In the genomic region with DNA sequence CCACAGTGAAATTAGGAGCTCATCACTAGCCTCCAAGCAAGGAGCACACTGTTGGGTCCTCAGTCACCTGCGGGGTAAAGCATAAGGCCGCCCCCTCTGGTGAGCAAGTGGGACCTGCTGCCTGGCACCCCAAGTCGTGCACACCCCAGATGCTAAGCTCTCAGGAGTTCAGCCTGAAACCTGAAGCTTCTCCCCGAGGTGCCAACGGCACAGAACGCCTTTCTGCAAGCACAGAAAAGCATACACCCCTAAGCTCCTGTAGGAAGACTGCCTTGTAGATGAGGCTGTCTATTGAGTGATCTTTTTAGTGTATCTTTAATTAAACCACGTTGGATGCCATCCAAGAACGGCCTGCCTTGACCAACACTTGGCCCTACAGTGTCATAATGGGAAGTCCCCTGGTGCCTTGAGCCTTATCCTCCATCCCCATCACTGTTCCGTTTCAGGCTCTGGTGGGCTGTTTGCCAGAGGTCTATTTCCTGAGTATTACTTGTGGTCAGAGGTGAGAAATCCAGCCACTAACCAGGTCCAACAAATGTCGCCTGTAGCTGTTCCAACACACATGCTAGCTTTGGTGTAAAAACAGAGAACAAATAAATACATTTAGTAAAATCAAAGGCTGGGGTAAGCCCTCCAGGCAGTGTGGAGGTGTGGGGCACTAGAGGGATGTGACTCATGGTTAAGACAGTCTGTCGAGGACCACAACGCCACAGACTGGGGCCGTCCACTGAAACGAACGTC, we compare ENCODE assay signal across 2 cellular contexts.
A peak's percentile ranks its signal among the peaks of the same experiment; 100 is the strongest.
TF ChIP-seq lines count a peak whose summit lies in the region.

No MANE protein-coding gene starts in this region.

TF ChIP-seq in liver, 16 proteins besides CTCF, POLR2A, EP300 and RAD21:
- TF ChIP-seq NR2F2 (IDR thresholded peaks at IDR 0.05) (peak; percentile 17), FOXA2 (IDR thresholded peaks at IDR 0.05) (no peak), YY1 (IDR thresholded peaks at IDR 0.05) (no peak), HNF4A (conservative IDR thresholded peaks at IDR 0.05) (no peak), RXRA (IDR thresholded peaks at IDR 0.05) (no peak), FOXA1 (IDR thresholded peaks at IDR 0.05) (no peak)
- TF ChIP-seq, protein P1, sequence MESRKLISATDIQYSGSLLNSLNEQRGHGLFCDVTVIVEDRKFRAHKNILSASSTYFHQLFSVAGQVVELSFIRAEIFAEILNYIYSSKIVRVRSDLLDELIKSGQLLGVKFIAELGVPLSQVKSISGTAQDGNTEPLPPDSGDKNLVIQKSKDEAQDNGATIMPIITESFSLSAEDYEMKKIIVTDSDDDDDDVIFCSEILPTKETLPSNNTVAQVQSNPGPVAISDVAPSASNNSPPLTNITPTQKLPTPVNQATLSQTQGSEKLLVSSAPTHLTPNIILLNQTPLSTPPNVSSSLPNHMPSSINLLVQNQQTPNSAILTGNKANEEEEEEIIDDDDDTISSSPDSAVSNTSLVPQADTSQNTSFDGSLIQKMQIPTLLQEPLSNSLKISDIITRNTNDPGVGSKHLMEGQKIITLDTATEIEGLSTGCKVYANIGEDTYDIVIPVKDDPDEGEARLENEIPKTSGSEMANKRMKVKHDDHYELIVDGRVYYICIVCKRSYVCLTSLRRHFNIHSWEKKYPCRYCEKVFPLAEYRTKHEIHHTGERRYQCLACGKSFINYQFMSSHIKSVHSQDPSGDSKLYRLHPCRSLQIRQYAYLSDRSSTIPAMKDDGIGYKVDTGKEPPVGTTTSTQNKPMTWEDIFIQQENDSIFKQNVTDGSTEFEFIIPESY (IDR thresholded peaks at IDR 0.05) = no peak

TF ChIP-seq in HepG2, 621 proteins besides CTCF, POLR2A, EP300 and RAD21:
- no peak for TF ChIP-seq ZNF260 (CRISPR knock-in tag; IDR thresholded peaks at IDR 0.05; ENCODE audit: borderline replicate concordance, low read depth)
- TF ChIP-seq NR2F6 (IDR thresholded peaks at IDR 0.05) = no peak
- no peak for TF ChIP-seq NR2F6 (CRISPR knock-in tag; IDR thresholded peaks at IDR 0.05)
- TF ChIP-seq ZNF367 (CRISPR knock-in tag; IDR thresholded peaks at IDR 0.05; ENCODE audit: borderline replicate concordance) = no peak
- TF ChIP-seq ZNF230 (CRISPR knock-in tag; IDR thresholded peaks at IDR 0.05) = no peak
- TF ChIP-seq, protein P2, sequence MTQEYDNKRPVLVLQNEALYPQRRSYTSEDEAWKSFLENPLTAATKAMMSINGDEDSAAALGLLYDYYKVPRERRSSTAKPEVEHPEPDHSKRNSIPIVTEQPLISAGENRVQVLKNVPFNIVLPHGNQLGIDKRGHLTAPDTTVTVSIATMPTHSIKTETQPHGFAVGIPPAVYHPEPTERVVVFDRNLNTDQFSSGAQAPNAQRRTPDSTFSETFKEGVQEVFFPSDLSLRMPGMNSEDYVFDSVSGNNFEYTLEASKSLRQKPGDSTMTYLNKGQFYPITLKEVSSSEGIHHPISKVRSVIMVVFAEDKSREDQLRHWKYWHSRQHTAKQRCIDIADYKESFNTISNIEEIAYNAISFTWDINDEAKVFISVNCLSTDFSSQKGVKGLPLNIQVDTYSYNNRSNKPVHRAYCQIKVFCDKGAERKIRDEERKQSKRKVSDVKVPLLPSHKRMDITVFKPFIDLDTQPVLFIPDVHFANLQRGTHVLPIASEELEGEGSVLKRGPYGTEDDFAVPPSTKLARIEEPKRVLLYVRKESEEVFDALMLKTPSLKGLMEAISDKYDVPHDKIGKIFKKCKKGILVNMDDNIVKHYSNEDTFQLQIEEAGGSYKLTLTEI (CRISPR knock-in tag; conservative IDR thresholded peaks at IDR 0.05) = no peak
- TF ChIP-seq, protein P3, sequence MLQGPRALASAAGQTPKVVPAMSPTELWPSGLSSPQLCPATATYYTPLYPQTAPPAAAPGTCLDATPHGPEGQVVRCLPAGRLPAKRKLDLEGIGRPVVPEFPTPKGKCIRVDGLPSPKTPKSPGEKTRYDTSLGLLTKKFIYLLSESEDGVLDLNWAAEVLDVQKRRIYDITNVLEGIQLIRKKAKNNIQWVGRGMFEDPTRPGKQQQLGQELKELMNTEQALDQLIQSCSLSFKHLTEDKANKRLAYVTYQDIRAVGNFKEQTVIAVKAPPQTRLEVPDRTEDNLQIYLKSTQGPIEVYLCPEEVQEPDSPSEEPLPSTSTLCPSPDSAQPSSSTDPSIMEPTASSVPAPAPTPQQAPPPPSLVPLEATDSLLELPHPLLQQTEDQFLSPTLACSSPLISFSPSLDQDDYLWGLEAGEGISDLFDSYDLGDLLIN (CRISPR knock-in tag; IDR thresholded peaks at IDR 0.05; ENCODE audit: borderline replicate concordance) = no peak
- TF ChIP-seq, protein P4, sequence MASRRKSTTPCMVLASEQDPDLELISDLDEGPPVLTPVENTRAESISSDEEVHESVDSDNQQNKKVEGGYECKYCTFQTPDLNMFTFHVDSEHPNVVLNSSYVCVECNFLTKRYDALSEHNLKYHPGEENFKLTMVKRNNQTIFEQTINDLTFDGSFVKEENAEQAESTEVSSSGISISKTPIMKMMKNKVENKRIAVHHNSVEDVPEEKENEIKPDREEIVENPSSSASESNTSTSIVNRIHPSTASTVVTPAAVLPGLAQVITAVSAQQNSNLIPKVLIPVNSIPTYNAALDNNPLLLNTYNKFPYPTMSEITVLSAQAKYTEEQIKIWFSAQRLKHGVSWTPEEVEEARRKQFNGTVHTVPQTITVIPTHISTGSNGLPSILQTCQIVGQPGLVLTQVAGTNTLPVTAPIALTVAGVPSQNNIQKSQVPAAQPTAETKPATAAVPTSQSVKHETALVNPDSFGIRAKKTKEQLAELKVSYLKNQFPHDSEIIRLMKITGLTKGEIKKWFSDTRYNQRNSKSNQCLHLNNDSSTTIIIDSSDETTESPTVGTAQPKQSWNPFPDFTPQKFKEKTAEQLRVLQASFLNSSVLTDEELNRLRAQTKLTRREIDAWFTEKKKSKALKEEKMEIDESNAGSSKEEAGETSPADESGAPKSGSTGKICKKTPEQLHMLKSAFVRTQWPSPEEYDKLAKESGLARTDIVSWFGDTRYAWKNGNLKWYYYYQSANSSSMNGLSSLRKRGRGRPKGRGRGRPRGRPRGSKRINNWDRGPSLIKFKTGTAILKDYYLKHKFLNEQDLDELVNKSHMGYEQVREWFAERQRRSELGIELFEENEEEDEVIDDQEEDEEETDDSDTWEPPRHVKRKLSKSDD (CRISPR knock-in tag; IDR thresholded peaks at IDR 0.05; ENCODE audit: low read depth) = no peak
- no peak for TF ChIP-seq TARDBP (CRISPR knock-in tag; IDR thresholded peaks at IDR 0.05)
- no peak for TF ChIP-seq NFE2L2 (IDR thresholded peaks at IDR 0.05; ENCODE audit: low read length)
- no peak for TF ChIP-seq KLF12 (CRISPR knock-in tag; IDR thresholded peaks at IDR 0.05; ENCODE audit: borderline replicate concordance)
- TF ChIP-seq, protein P5, sequence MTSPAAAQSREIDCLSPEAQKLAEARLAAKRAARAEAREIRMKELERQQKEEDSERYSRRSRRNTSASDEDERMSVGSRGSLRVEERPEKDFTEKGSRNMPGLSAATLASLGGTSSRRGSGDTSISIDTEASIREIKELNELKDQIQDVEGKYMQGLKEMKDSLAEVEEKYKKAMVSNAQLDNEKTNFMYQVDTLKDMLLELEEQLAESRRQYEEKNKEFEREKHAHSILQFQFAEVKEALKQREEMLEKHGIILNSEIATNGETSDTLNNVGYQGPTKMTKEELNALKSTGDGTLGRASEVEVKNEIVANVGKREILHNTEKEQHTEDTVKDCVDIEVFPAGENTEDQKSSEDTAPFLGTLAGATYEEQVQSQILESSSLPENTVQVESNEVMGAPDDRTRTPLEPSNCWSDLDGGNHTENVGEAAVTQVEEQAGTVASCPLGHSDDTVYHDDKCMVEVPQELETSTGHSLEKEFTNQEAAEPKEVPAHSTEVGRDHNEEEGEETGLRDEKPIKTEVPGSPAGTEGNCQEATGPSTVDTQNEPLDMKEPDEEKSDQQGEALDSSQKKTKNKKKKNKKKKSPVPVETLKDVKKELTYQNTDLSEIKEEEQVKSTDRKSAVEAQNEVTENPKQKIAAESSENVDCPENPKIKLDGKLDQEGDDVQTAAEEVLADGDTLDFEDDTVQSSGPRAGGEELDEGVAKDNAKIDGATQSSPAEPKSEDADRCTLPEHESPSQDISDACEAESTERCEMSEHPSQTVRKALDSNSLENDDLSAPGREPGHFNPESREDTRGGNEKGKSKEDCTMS (CRISPR knock-in tag; conservative IDR thresholded peaks at IDR 0.05) = no peak
- no peak for TF ChIP-seq HDAC2 (CRISPR knock-in tag; IDR thresholded peaks at IDR 0.05)
- no peak for TF ChIP-seq ZNF3 (CRISPR knock-in tag; IDR thresholded peaks at IDR 0.05)
- TF ChIP-seq, protein P6, sequence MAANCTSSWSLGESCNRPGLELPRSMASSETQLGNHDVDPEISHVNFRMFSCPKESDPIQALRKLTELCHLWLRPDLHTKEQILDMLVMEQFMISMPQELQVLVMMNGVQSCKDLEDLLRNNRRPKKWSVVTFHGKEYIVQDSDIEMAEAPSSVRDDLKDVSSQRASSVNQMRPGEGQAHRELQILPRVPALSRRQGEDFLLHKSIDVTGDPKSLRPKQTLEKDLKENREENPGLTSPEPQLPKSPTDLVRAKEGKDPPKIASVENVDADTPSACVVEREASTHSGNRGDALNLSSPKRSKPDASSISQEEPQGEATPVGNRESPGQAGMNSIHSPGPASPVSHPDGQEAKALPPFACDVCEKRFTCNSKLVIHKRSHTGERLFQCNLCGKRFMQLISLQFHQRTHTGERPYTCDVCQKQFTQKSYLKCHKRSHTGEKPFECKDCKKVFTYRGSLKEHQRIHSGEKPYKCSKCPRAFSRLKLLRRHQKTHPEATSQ (CRISPR knock-in tag; IDR thresholded peaks at IDR 0.05; ENCODE audit: borderline replicate concordance) = no peak
